In the genomic region with DNA sequence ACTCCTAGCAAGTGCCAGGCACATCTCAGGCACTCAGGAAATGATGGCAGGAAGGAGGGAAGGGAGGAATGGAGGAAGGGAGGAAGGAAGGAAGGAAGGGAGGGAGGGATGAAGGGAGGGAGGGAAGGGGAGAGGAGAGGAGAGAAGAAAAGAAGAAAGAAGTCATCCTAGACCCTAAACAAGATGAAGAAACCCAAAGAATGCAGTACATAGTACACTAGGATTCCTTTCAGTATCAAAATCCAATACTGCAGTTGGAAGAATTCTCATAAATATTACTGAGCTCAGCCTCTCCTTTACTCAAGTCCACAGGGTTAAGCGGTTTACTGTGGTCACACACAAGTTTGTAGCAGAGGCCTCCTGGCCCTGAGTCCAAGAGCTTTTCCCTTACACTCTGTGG, we compare ENCODE assay signal across 35 cellular contexts.
"Had no signal": no experiment of that assay in that cellular context is flagged by ENCODE, and none has a peak within 500 bp of the region (broad histone marks: within the 10 kb centered on the region; RNA-seq: fewer than 3 reads in every experiment).

No MANE protein-coding gene starts in this region.

- H3K27me3 ChIP-seq: MG63 had no signal

- H3K4me3 ChIP-seq: MG63 had no signal

- DNase-seq: Karpas-422, Kasumi-1, MG63, MM.1S, MV-4-11, NCI-H1048, NCI-H1092, NCI-H1092 treated with DMSO at 0.1 percent for 48 hours, NCI-H1105, NCI-H1105 treated with DMSO at 0.1 percent for 48 hours, NCI-H1417, NCI-H1417 treated with DMSO at 0.1 percent for 48 hours, NCI-H1436, NCI-H1436 treated with DMSO at 0.1 percent for 48 hours, NCI-H146, NCI-H1694, NCI-H1694 treated with DMSO at 0.1 percent for 48 hours, NCI-H187, NCI-H187 treated with DMSO at 0.1 percent for 48 hours, NCI-H1930, NCI-H2029, NCI-H2029 treated with DMSO at 0.1 percent for 48 hours, NCI-H2081, NCI-H2081 treated with DMSO at 0.1 percent for 48 hours, NCI-H2107, NCI-H2171, NCI-H2171 treated with DMSO at 0.1 percent for 48 hours, NCI-H2227 treated with DMSO at 0.1 percent for 48 hours, NCI-H226, NCI-H345, NCI-H446, NCI-H446 treated with DMSO at 0.1 percent for 48 hours, NCI-H510A, NCI-H510A treated with DMSO at 0.1 percent for 48 hours, NCI-H524 had no signal

- H3K36me3 ChIP-seq: MG63 had no signal

- H3K9me3 ChIP-seq: MG63 had no signal
